In genomic region chr3:16370872-16371740, GRCh38 we compare ENCODE assay signal across 8 cellular contexts.
A peak's percentile ranks its signal among the peaks of the same experiment; 100 is the strongest.
DNase-seq lines count a peak whose midpoint lies in the region; ATAC-seq and TF ChIP-seq lines count a peak whose summit lies in the region.

No MANE protein-coding gene starts in this region.

- TF ChIP-seq EP300 in sigmoid colon (IDR thresholded peaks at IDR 0.05): no peak

- H3K4me1 ChIP-seq in sigmoid colon (peaks cover 0 to 33% (median 24%) of the 10 kb centered on the region in 4 donors), testis (peaks cover 18% of the 10 kb centered on the region)

- TF ChIP-seq POLR2A in sigmoid colon (IDR thresholded peaks at IDR 0.05): no peak
- no peak for TF ChIP-seq POLR2A in testis (IDR thresholded peaks at IDR 0.05)

- H3K27ac ChIP-seq in sigmoid colon (peak overlapping the region in 3 of 4 donors; percentile 31 to 85 (median 55)), testis (no peak overlapping the region)

- DNase-seq in choroid plexus epithelial cell (ENCODE audit: low read depth) (peak; percentile 22), sigmoid colon (no peak), dedifferentiated amniotic fluid mesenchymal stem cell (ENCODE audit: extremely low spot score) (no peak), testis (no peak), amniotic stem cell (lab: John Stamatoyannopoulos, UW) (no peak)

- WGBS in sigmoid colon, 2 donors: 61 to 63% methylated on average over 10 of the region's 10 CpGs
- WGBS in testis, 2 donors: 68 to 82% methylated on average over 10 of the region's 10 CpGs

- TF ChIP-seq CTCF in choroid plexus epithelial cell (conservative IDR thresholded peaks at IDR 0.05; ENCODE audit: low read depth, low read length): no peak
- TF ChIP-seq CTCF in sigmoid colon (IDR thresholded peaks at IDR 0.05): no peak
- TF ChIP-seq CTCF in testis (IDR thresholded peaks at IDR 0.05): no peak

- H3K36me3 ChIP-seq in sigmoid colon (no peaks in the 10 kb centered on the region), testis (ENCODE audit: low read depth, missing control alignments) (no peaks in the 10 kb centered on the region)

- peak; percentile 32 for ATAC-seq in GM18870 (IDR thresholded peaks at IDR 0.05; ENCODE audit: unreplicated experiment)
- peak; percentile 29 for ATAC-seq in HG02938 (IDR thresholded peaks at IDR 0.05; ENCODE audit: unreplicated experiment)
- ATAC-seq in GM21576 (IDR thresholded peaks at IDR 0.05; ENCODE audit: unreplicated experiment): no peak

- intact Hi-C loops in sigmoid colon (cut with DNase I): no loop called here
- intact Hi-C loops in testis (cut with DNase I; ENCODE audit: low total_unique reads): no loop called here

- H3K4me3 ChIP-seq in choroid plexus epithelial cell (ENCODE audit: low read depth, low read length) (no peak overlapping the region), sigmoid colon (no peak overlapping the region), testis (no peak overlapping the region)

- no peaks in the 10 kb centered on the region for H3K27me3 ChIP-seq in sigmoid colon
- H3K27me3 ChIP-seq in testis: no peaks in the 10 kb centered on the region

- H3K9me3 ChIP-seq in sigmoid colon: no peaks in the 10 kb centered on the region
- H3K9me3 ChIP-seq in testis: no peaks in the 10 kb centered on the region

Comparison
In these comparisons a context has a peak if more than half of its experiments do, and no peak if none do; other contexts are left out.
1. H3K27ac ChIP-seq: peak in sigmoid colon (3 of 4); none in testis (0 of 2).